Comparison of ENCODE assay signal across 1 cellular context in genomic region chr20:62065669-62066338, GRCh38.
TF ChIP-seq lines count a peak whose summit lies in the region.

TSS of gene TAF4 (minus strand) at chr20:62065881. CDS start at chr20:62065810, 71 bp downstream.

TF ChIP-seq in GM12878, 131 proteins besides CTCF, POLR2A, EP300 and RAD21 (continued from another document and continues in another):
- TF ChIP-seq E2F4 (IDR thresholded peaks at IDR 0.05; ENCODE audit: low read depth, low read length): no peak
- peak; percentile 72 for TF ChIP-seq POLR2AphosphoS5 (IDR thresholded peaks at IDR 0.05; ENCODE audit: low read length)
- peak; percentile 57; the same call in 1 of the 2 replicates for TF ChIP-seq SMAD5 (IDR thresholded peaks at IDR 0.05; ENCODE audit: low read depth)
- 0 out of 2 replicates have a peak, but pooled peaks have one; percentile 38 for TF ChIP-seq BACH1 (IDR thresholded peaks at IDR 0.05; ENCODE audit: borderline replicate concordance)
- no peak for TF ChIP-seq SRF (IDR thresholded peaks at IDR 0.05; ENCODE audit: low read depth in 2 of 2, low read length in 2 of 2)
- peak; percentile 91 for TF ChIP-seq TAF1 (IDR thresholded peaks at IDR 0.05; ENCODE audit: borderline replicate concordance, low read depth, low read length)
- TF ChIP-seq NRF1 (conservative IDR thresholded peaks at IDR 0.05; ENCODE audit: low read depth, low read length): 0 out of 2 replicates have a peak, but pooled peaks have one; percentile 27
- peak; percentile 94 for TF ChIP-seq TCF3 (IDR thresholded peaks at IDR 0.05; ENCODE audit: borderline replicate concordance, insufficient read depth, low read depth, low read length)
- TF ChIP-seq, protein P1, sequence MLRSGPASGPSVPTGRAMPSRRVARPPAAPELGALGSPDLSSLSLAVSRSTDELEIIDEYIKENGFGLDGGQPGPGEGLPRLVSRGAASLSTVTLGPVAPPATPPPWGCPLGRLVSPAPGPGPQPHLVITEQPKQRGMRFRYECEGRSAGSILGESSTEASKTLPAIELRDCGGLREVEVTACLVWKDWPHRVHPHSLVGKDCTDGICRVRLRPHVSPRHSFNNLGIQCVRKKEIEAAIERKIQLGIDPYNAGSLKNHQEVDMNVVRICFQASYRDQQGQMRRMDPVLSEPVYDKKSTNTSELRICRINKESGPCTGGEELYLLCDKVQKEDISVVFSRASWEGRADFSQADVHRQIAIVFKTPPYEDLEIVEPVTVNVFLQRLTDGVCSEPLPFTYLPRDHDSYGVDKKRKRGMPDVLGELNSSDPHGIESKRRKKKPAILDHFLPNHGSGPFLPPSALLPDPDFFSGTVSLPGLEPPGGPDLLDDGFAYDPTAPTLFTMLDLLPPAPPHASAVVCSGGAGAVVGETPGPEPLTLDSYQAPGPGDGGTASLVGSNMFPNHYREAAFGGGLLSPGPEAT (IDR thresholded peaks at IDR 0.05; ENCODE audit: low read depth): no peak
- TF ChIP-seq SREBF2 (IDR thresholded peaks at IDR 0.05; ENCODE audit: low read length): no peak
- TF ChIP-seq, protein P2, sequence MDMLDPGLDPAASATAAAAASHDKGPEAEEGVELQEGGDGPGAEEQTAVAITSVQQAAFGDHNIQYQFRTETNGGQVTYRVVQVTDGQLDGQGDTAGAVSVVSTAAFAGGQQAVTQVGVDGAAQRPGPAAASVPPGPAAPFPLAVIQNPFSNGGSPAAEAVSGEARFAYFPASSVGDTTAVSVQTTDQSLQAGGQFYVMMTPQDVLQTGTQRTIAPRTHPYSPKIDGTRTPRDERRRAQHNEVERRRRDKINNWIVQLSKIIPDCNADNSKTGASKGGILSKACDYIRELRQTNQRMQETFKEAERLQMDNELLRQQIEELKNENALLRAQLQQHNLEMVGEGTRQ (IDR thresholded peaks at IDR 0.05; ENCODE audit: borderline replicate concordance, low read depth, low read length): no peak
- no peak for TF ChIP-seq CBX5 (IDR thresholded peaks at IDR 0.05; ENCODE audit: low read depth)
- no peak for TF ChIP-seq TARDBP (IDR thresholded peaks at IDR 0.05; ENCODE audit: borderline replicate concordance)
- no peak for TF ChIP-seq ATF7 (IDR thresholded peaks at IDR 0.05; ENCODE audit: low read depth)
- TF ChIP-seq BCL11A (IDR thresholded peaks at IDR 0.05; ENCODE audit: low read depth, low read length): no peak
- 0 out of 2 replicates have a peak, but pooled peaks have one; percentile 30 for TF ChIP-seq GATAD2B (conservative IDR thresholded peaks at IDR 0.05; ENCODE audit: low read depth)
- TF ChIP-seq PRDM15 (CRISPR knock-in tag; IDR thresholded peaks at IDR 0.05): no peak
- TF ChIP-seq FOS (IDR thresholded peaks at IDR 0.05; ENCODE audit: borderline replicate concordance, extremely low read depth, insufficient read length): no peak
- TF ChIP-seq ZZZ3 (IDR thresholded peaks at IDR 0.05; ENCODE audit: control insufficient read depth, insufficient read length, low read depth): no peak
- TF ChIP-seq SPI1 (IDR thresholded peaks at IDR 0.05; ENCODE audit: borderline replicate concordance, insufficient read depth, low read depth, low read length): no peak
- 0 out of 4 replicates have a peak, but pooled peaks of 1 of the 2 experiments have one; percentile 24 for TF ChIP-seq BHLHE40 (IDR thresholded peaks at IDR 0.05; ENCODE audit: borderline replicate concordance in 1 of 2, low read depth in 2 of 2, low read length in 1 of 2)
- TF ChIP-seq SP1 (IDR thresholded peaks at IDR 0.05; ENCODE audit: low read depth, low read length): peak; percentile 18
- TF ChIP-seq CHD2 (IDR thresholded peaks at IDR 0.05; ENCODE audit: borderline replicate concordance, low read depth, low read length): no peak
- no peak for TF ChIP-seq KDM1A (IDR thresholded peaks at IDR 0.05; ENCODE audit: borderline replicate concordance)
- no peak for TF ChIP-seq NR2F1 (conservative IDR thresholded peaks at IDR 0.05)
- TF ChIP-seq CEBPZ (IDR thresholded peaks at IDR 0.05; ENCODE audit: low read depth, low read length): no peak
- no peak for TF ChIP-seq ESRRA (IDR thresholded peaks at IDR 0.05; ENCODE audit: low read length)
- TF ChIP-seq IRF5 (IDR thresholded peaks at IDR 0.05; ENCODE audit: borderline replicate concordance): no peak
- TF ChIP-seq, protein P3, sequence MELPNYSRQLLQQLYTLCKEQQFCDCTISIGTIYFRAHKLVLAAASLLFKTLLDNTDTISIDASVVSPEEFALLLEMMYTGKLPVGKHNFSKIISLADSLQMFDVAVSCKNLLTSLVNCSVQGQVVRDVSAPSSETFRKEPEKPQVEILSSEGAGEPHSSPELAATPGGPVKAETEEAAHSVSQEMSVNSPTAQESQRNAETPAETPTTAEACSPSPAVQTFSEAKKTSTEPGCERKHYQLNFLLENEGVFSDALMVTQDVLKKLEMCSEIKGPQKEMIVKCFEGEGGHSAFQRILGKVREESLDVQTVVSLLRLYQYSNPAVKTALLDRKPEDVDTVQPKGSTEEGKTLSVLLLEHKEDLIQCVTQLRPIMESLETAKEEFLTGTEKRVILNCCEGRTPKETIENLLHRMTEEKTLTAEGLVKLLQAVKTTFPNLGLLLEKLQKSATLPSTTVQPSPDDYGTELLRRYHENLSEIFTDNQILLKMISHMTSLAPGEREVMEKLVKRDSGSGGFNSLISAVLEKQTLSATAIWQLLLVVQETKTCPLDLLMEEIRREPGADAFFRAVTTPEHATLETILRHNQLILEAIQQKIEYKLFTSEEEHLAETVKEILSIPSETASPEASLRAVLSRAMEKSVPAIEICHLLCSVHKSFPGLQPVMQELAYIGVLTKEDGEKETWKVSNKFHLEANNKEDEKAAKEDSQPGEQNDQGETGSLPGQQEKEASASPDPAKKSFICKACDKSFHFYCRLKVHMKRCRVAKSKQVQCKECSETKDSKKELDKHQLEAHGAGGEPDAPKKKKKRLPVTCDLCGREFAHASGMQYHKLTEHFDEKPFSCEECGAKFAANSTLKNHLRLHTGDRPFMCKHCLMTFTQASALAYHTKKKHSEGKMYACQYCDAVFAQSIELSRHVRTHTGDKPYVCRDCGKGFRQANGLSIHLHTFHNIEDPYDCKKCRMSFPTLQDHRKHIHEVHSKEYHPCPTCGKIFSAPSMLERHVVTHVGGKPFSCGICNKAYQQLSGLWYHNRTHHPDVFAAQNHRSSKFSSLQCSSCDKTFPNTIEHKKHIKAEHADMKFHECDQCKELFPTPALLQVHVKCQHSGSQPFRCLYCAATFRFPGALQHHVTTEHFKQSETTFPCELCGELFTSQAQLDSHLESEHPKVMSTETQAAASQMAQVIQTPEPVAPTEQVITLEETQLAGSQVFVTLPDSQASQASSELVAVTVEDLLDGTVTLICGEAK (IDR thresholded peaks at IDR 0.05; ENCODE audit: borderline replicate concordance): no peak
- no peak for TF ChIP-seq EZH2 (IDR thresholded peaks at IDR 0.05; ENCODE audit: borderline replicate concordance, control insufficient read depth, low read depth, low read length)
- TF ChIP-seq HDAC6 (IDR thresholded peaks at IDR 0.05; ENCODE audit: unreplicated experiment): no peak
- no peak for TF ChIP-seq PAX8 (IDR thresholded peaks at IDR 0.05)
- TF ChIP-seq, protein P4, sequence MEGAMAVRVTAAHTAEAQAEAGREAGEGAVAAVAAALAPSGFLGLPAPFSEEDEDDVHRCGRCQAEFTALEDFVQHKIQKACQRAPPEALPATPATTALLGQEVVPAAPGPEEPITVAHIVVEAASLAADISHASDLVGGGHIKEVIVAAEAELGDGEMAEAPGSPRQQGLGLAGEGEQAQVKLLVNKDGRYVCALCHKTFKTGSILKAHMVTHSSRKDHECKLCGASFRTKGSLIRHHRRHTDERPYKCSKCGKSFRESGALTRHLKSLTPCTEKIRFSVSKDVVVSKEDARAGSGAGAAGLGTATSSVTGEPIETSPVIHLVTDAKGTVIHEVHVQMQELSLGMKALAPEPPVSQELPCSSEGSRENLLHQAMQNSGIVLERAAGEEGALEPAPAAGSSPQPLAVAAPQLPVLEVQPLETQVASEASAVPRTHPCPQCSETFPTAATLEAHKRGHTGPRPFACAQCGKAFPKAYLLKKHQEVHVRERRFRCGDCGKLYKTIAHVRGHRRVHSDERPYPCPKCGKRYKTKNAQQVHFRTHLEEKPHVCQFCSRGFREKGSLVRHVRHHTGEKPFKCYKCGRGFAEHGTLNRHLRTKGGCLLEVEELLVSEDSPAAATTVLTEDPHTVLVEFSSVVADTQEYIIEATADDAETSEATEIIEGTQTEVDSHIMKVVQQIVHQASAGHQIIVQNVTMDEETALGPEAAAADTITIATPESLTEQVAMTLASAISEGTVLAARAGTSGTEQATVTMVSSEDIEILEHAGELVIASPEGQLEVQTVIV (IDR thresholded peaks at IDR 0.05; ENCODE audit: borderline replicate concordance, partially characterized antibody): no peak
- TF ChIP-seq EGR1 (IDR thresholded peaks at IDR 0.05; ENCODE audit: borderline replicate concordance in 1 of 2, low read depth in 2 of 2, low read length in 2 of 2): peak in 1 of 2 experiments; percentile 69; a peak in 2 of 3 replicates
- TF ChIP-seq ATF2 (IDR thresholded peaks at IDR 0.05; ENCODE audit: low read length): no peak
- TF ChIP-seq MEF2B (IDR thresholded peaks at IDR 0.05; ENCODE audit: partially characterized antibody, poor library complexity, severe bottlenecking): no peak
- TF ChIP-seq ZNF384 (IDR thresholded peaks at IDR 0.05; ENCODE audit: borderline replicate concordance, low read depth, low read length): no peak
- no peak for TF ChIP-seq ZNF207 (IDR thresholded peaks at IDR 0.05; ENCODE audit: borderline replicate concordance)
- TF ChIP-seq PML (IDR thresholded peaks at IDR 0.05; ENCODE audit: low read length): no peak
- TF ChIP-seq ZNF274 (IDR thresholded peaks at IDR 0.05; ENCODE audit: insufficient read depth, insufficient read length): no peak
